19 cellular contexts compared by ENCODE assay signal in genomic region chr4:10045481-10045880, GRCh38. TPM values are rescaled to one million over a fixed set of nuclear protein-coding genes. Genes with fewer than 3 reads are reported as not detected.
DNase-seq lines count a peak whose midpoint lies in the region; ATAC-seq and TF ChIP-seq lines count a peak whose summit lies in the region.
"Had no signal": no experiment of that assay in that cellular context is flagged by ENCODE, and none has a peak within 500 bp of the region (broad histone marks: within the 10 kb centered on the region; RNA-seq: fewer than 3 reads in every experiment).

No MANE protein-coding gene starts in this region.

- POLR2A ChIA-PET in RWPE1 (lab: Yijun Ruan, JAX; ENCODE audit: low non-redundant PET), result no interaction called here

- H4K20me1 ChIP-seq in smooth muscle cell (ENCODE audit: low read depth), result no peaks in the 10 kb centered on the region

- H3K4me3 ChIP-seq in smooth muscle cell, result no peak overlapping the region
- H3K4me3 ChIP-seq in prostate gland, result no peak overlapping the region
- H3K4me3 ChIP-seq: cardiac muscle cell, gastroesophageal sphincter, spleen, uterus had no signal

- H3K9ac ChIP-seq in smooth muscle cell (ENCODE audit: low read depth), result no peak overlapping the region
- H3K9ac ChIP-seq: parathyroid adenoma had no signal

- TF ChIP-seq POLR2A in prostate gland (IDR thresholded peaks at IDR 0.05), result no peak

- H3K9me3 ChIP-seq in smooth muscle cell (replicated peaks; ENCODE audit: low read depth) (peaks cover 10% of the 10 kb centered on the region), prostate gland (no peaks in the 10 kb centered on the region)
- H3K9me3 ChIP-seq: uterus had no signal

- TF ChIP-seq CTCF in RWPE1 (conservative IDR thresholded peaks at IDR 0.05; ENCODE audit: low read depth) (no peak), foreskin keratinocyte (conservative IDR thresholded peaks at IDR 0.05) (no peak), smooth muscle cell (IDR thresholded peaks at IDR 0.05; ENCODE audit: borderline replicate concordance, insufficient read depth, poor library complexity, severe bottlenecking) (no peak), prostate gland (IDR thresholded peaks at IDR 0.05) (no peak)

- intact Hi-C loops in prostate gland (cut with DNase I), result no loop called here

- no peaks in the 10 kb centered on the region for H3K36me3 ChIP-seq in smooth muscle cell (ENCODE audit: low read depth)
- no peaks in the 10 kb centered on the region for H3K36me3 ChIP-seq in prostate gland
- H3K36me3 ChIP-seq: cardiac muscle cell, gastroesophageal sphincter, uterus had no signal

- H3K27ac ChIP-seq in RWPE1 (no peak overlapping the region), foreskin keratinocyte (no peak overlapping the region), smooth muscle cell (ENCODE audit: low read depth) (peak overlapping the region; percentile 33), prostate gland (no peak overlapping the region)
- H3K27ac ChIP-seq: cardiac muscle cell, gastroesophageal sphincter, parathyroid adenoma, uterus had no signal

- no peak overlapping the region for H2AFZ ChIP-seq in smooth muscle cell (ENCODE audit: low read depth)
- H2AFZ ChIP-seq: parathyroid adenoma had no signal

- DNase-seq in GM03348 (ENCODE audit: low spot score) (peak; percentile 60), RWPE1 (ENCODE audit: low spot score) (peak; percentile 55), foreskin keratinocyte (peak; percentile 54 to 79), smooth muscle cell (lab: John Stamatoyannopoulos, UW; ENCODE audit: unreplicated experiment) (no peak), NCI-H510A (lab: John Stamatoyannopoulos, UW) (no peak), prostate gland (ENCODE audit: low spot score) (no peak)
- DNase-seq: activated CD4-positive, alpha-beta T cell treated with anti-CD3 and anti-CD28 coated beads for 48 hours; activated naive CD4-positive, alpha-beta T cell treated with anti-CD3 and anti-CD28 coated beads, Interleukin-2, amount 10 ng/mL, durations not matched to agents 7 days and 5 days; activated T-cell treated with anti-CD3 and anti-CD28 coated beads for 4 hours; CD4-positive, CD25-positive, alpha-beta regulatory T cell; effector memory CD8-positive, alpha-beta T cell; MM.1S; spleen; T-helper 9 cell; uterus had no signal

- H3F3A ChIP-seq in smooth muscle cell (ENCODE audit: low read depth), result peaks cover 3% of the 10 kb centered on the region

- ATAC-seq in foreskin keratinocyte (peak; percentile 58), GM21526 (IDR thresholded peaks at IDR 0.05; ENCODE audit: low FRiP score, unreplicated experiment) (no peak)
- ATAC-seq: effector memory CD8-positive, alpha-beta T cell; gastroesophageal sphincter had no signal

- H3K27me3 ChIP-seq in foreskin keratinocyte (no peaks in the 10 kb centered on the region), smooth muscle cell (ENCODE audit: low read depth) (no peaks in the 10 kb centered on the region), prostate gland (replicated peaks; ENCODE audit: insufficient read depth) (no peaks in the 10 kb centered on the region)
- H3K27me3 ChIP-seq: cardiac muscle cell, gastroesophageal sphincter, uterus had no signal

- no peaks in the 10 kb centered on the region for H3K79me2 ChIP-seq in smooth muscle cell (ENCODE audit: low read depth)
- H3K79me2 ChIP-seq: parathyroid adenoma had no signal

- CTCF ChIA-PET in RWPE1 (lab: Yijun Ruan, JAX), result no interaction called here

- whole genome bisulfite sequencing in smooth muscle cell (ENCODE audit: low lambda C conversion rate), result 21% methylated on average over 1 of the region's 1 CpG
- WGBS in prostate gland, result 81% methylated on average over 1 of the region's 1 CpG

- H3K4me1 ChIP-seq in foreskin keratinocyte (peaks cover 15% of the 10 kb centered on the region), smooth muscle cell (ENCODE audit: low read depth) (peaks cover 6% of the 10 kb centered on the region), prostate gland (replicated peaks) (no peaks in the 10 kb centered on the region)
- H3K4me1 ChIP-seq: gastroesophageal sphincter, uterus had no signal

- no peak overlapping the region for H3K4me2 ChIP-seq in smooth muscle cell

RNA-seq across cellular contexts. Expression of gene SLC2A9, which starts 24.2 kb away (rescaled TPM):
- total RNA-seq in foreskin keratinocyte (33.2 and 43.9 TPM in 2 replicates), smooth muscle cell (2.2 and 3.5 TPM in 2 replicates), prostate gland (10 to 100 TPM in 1 of 2 donors, 1 to 10 TPM in 1; 9.8 to 15.3 TPM)
- polyA plus RNA-seq in foreskin keratinocyte (19.0 and 25.4 TPM in 2 replicates), smooth muscle cell (1.3 and 3.2 TPM in 2 replicates)

Comparison
In these comparisons a context has a peak if more than half of its experiments do, and no peak if none do; other contexts are left out.
1. DNase-seq: peak in GM03348 (single experiment), RWPE1 (single experiment) and foreskin keratinocyte (2 of 2); none in smooth muscle cell (single experiment), NCI-H510A (single experiment) and prostate gland (single experiment).